34 cellular contexts compared by ENCODE assay signal in genomic region chr19:23054456-23054855, GRCh38. TPM values are rescaled to one million over a fixed set of nuclear protein-coding genes. Genes with fewer than 3 reads are reported as not detected.
"Had no signal": no experiment of that assay in that cellular context is flagged by ENCODE, and none has a peak within 500 bp of the region (broad histone marks: within the 10 kb centered on the region; RNA-seq: fewer than 3 reads in every experiment).

No MANE protein-coding gene starts in this region.

- H3K36me3 ChIP-seq: colonic mucosa, esophagus muscularis mucosa, esophagus squamous epithelium, gastrocnemius medialis, gastroesophageal sphincter, heart left ventricle, heart right ventricle had no signal

- H3K4me3 Mint-ChIP-seq: dendritic cell treated with granulocyte-macrophage colony-stimulating factor and Interleukin-4, amounts not matched to agents 40 ng/mL and 50 ng/mL, for 4 days; effector memory CD8-positive, alpha-beta T cell; endodermal cell had no signal

- H3K4me1 Mint-ChIP-seq: endodermal cell had no signal

- H2AFZ ChIP-seq: hepatocyte had no signal

- H3K27ac ChIP-seq: colonic mucosa, coronary artery, dorsolateral prefrontal cortex, esophagus muscularis mucosa, esophagus squamous epithelium, foreskin keratinocyte, gastrocnemius medialis, gastroesophageal sphincter, heart left ventricle, heart right ventricle, hepatocyte had no signal

- H3K9me3 ChIP-seq: colonic mucosa, esophagus muscularis mucosa, gastrocnemius medialis, gastroesophageal sphincter, heart left ventricle had no signal

- FAIRE-seq: colon, endometrium, endothelial cell of umbilical vein, frontal cortex had no signal

- H3K79me2 ChIP-seq: hepatocyte had no signal

- H3K27me3 Mint-ChIP-seq: dendritic cell treated with granulocyte-macrophage colony-stimulating factor and Interleukin-4, amounts not matched to agents 40 ng/mL and 50 ng/mL, for 4 days; effector memory CD8-positive, alpha-beta T cell had no signal

- H3K27me3 ChIP-seq: colonic mucosa, dorsolateral prefrontal cortex, esophagus muscularis mucosa, esophagus squamous epithelium, foreskin keratinocyte, gastrocnemius medialis, gastroesophageal sphincter, heart left ventricle, heart right ventricle, hepatocyte had no signal

- DNase-seq: colonic mucosa; cortex of kidney; dermis blood vessel endothelial cell; dorsolateral prefrontal cortex; effector CD4-positive, alpha-beta T cell; effector CD8-positive, alpha-beta T cell; effector memory CD4-positive, alpha-beta T cell; effector memory CD8-positive, alpha-beta T cell; endodermal cell; erythroblast; esophagus squamous epithelium; foreskin fibroblast; foreskin melanocyte; gastrocnemius medialis; glutamatergic neuron; head of caudate nucleus; heart left ventricle; heart right ventricle had no signal

- H3K4me1 ChIP-seq: colonic mucosa, esophagus muscularis mucosa, esophagus squamous epithelium, foreskin keratinocyte, gastrocnemius medialis, gastroesophageal sphincter, heart left ventricle, heart right ventricle had no signal

- H3K4me2 ChIP-seq: hepatocyte had no signal

- H3K27ac Mint-ChIP-seq: dendritic cell treated with granulocyte-macrophage colony-stimulating factor and Interleukin-4, amounts not matched to agents 40 ng/mL and 50 ng/mL, for 4 days; effector memory CD8-positive, alpha-beta T cell; endodermal cell had no signal

- ATAC-seq: effector memory CD8-positive, alpha-beta T cell; esophagus mucosa; foreskin keratinocyte; gastrocnemius medialis; gastroesophageal sphincter; heart left ventricle; heart right ventricle had no signal

- H3K4me3 ChIP-seq: colonic mucosa, coronary artery, dorsolateral prefrontal cortex, esophagus muscularis mucosa, esophagus squamous epithelium, gastrocnemius medialis, gastroesophageal sphincter, heart left ventricle, heart right ventricle, hepatocyte had no signal

RNA-seq across cellular contexts. Expression of gene ZNF728, which starts 51.5 kb away (rescaled TPM):
- total RNA-seq: dermis microvascular lymphatic vessel endothelial cell, endodermal cell, endothelial cell of umbilical vein, epithelial cell of proximal tubule, esophagus mucosa, fibroblast of villous mesenchyme, foreskin keratinocyte, gastrocnemius medialis, glomerular endothelial cell, hepatocyte had no signal
- polyA plus RNA-seq: endothelial cell of umbilical vein, fibroblast of lung, foreskin keratinocyte, hepatocyte had no signal
